Comparison of ENCODE assay signal across 26 cellular contexts in the genomic region with DNA sequence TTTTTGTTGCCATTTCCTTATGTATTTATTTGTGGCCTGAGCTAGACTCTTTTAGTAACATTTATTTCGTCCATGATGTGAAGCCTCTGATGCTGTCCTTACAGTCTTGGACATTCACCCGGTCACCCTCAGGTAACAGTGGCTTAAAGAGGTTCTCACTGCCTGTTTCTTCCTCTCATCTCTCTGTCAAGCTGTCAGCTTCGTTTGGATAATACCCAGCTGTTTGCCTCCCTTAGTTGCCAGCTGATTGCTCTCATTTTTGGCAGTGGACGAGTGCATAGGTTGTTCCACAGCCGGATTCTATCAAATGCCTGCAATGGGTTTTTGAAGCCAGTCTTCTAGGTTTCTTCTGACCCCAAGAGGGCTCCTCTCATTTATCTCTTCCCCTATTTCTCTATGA.
"Had no signal": no experiment of that assay in that cellular context is flagged by ENCODE, and none has a peak within 500 bp of the region (broad histone marks: within the 10 kb centered on the region; RNA-seq: fewer than 3 reads in every experiment).

No MANE protein-coding gene starts in this region.

- H3K9me3 ChIP-seq: esophagus squamous epithelium, gastrocnemius medialis, heart right ventricle, left lung, lower lobe of right lung, mucosa of descending colon had no signal

- H3K4me3 ChIP-seq: coronary artery, dorsolateral prefrontal cortex, esophagus squamous epithelium, gastrocnemius medialis, heart right ventricle, hepatocyte, left lung, lower lobe of right lung, mucosa of descending colon had no signal

- H3K27me3 ChIP-seq: gastrocnemius medialis, heart right ventricle, left lung had no signal

- DNase-seq: dermis blood vessel endothelial cell; dorsolateral prefrontal cortex; effector CD4-positive, alpha-beta T cell; effector memory CD4-positive, alpha-beta T cell; esophagus squamous epithelium; foreskin fibroblast; foreskin melanocyte; gastrocnemius medialis; glutamatergic neuron; head of caudate nucleus; heart right ventricle; hypothalamus; immature natural killer cell; islet precursor cell; kidney; kidney glomerular epithelial cell; left colon; left lung; left ventricle myocardium superior; lower lobe of right lung; mesenchymal stem cell; mucosa of descending colon; naive B cell; naive thymus-derived CD8-positive, alpha-beta T cell had no signal

- H3K36me3 ChIP-seq: esophagus squamous epithelium, gastrocnemius medialis, heart right ventricle, left lung, lower lobe of right lung had no signal

- ATAC-seq: gastrocnemius medialis; left colon; left lung; left ventricle myocardium superior; lower lobe of right lung; mucosa of descending colon; naive thymus-derived CD8-positive, alpha-beta T cell had no signal

- H3K4me1 ChIP-seq: esophagus squamous epithelium, gastrocnemius medialis, heart right ventricle, left lung, lower lobe of right lung had no signal

- H3K27ac ChIP-seq: coronary artery, dorsolateral prefrontal cortex, esophagus squamous epithelium, gastrocnemius medialis, heart right ventricle, hepatocyte, left lung, lower lobe of right lung had no signal
